Comparison of ENCODE assay signal across 18 cellular contexts in genomic region chr2:165720526-165720925, GRCh38.
DNase-seq lines count a peak whose midpoint lies in the region; ATAC-seq, FAIRE-seq and TF ChIP-seq lines count a peak whose summit lies in the region.
"Had no signal": no experiment of that assay in that cellular context is flagged by ENCODE, and none has a peak within 500 bp of the region (broad histone marks: within the 10 kb centered on the region; RNA-seq: fewer than 3 reads in every experiment).

No MANE protein-coding gene starts in this region.

- POLR2A ChIA-PET in AG04450 (lab: Yijun Ruan, JAX), result no interaction called here
- POLR2A ChIA-PET in HEK293 (lab: Yijun Ruan, JAX), result no interaction called here

- H3K79me2 ChIP-seq in keratinocyte (ENCODE audit: control insufficient read depth, insufficient read depth, low read length), result no peaks in the 10 kb centered on the region

- H3K27ac ChIP-seq in AG04450 (ENCODE audit: low read depth, low read length) (no peak overlapping the region), HEK293 (ENCODE audit: extremely low read depth, low read depth, low read length) (no peak overlapping the region), keratinocyte (ENCODE audit: control insufficient read depth, insufficient read depth, low read length) (no peak overlapping the region), pancreas (no peak overlapping the region), heart right ventricle (no peak overlapping the region)
- H3K27ac ChIP-seq: right atrium auricular region, thoracic aorta had no signal

- H2AFZ ChIP-seq in keratinocyte (ENCODE audit: control insufficient read depth, low read length), result peak overlapping the region; percentile 0

- H3K36me3 ChIP-seq in HEK293 (ENCODE audit: control insufficient read depth in 2 of 2, insufficient read depth in 1 of 2, low read length in 2 of 2) (no peaks in the 10 kb centered on the region), keratinocyte (ENCODE audit: control insufficient read depth in 2 of 2, extremely low read depth in 1 of 2, insufficient read depth in 2 of 2, low read length in 2 of 2) (no peaks in the 10 kb centered on the region), pancreas (no peaks in the 10 kb centered on the region), heart right ventricle (no peaks in the 10 kb centered on the region)
- H3K36me3 ChIP-seq: right atrium auricular region, thoracic aorta had no signal

- TF ChIP-seq CTCF in AG04450 (IDR thresholded peaks at IDR 0.05; ENCODE audit: low read depth, low read length) (no peak), HEK293 (tag by site-specific recombination; IDR thresholded peaks at IDR 0.05) (no peak), astrocyte of the cerebellum (IDR thresholded peaks at IDR 0.05; ENCODE audit: low read depth, low read length, missing control alignments) (no peak), keratinocyte (optimal IDR thresholded peaks at IDR 0.05 in 1 of 3, IDR thresholded peaks at IDR 0.05 in 1 of 3, conservative IDR thresholded peaks at IDR 0.05 in 1 of 3; ENCODE audit: extremely low read depth in 1 of 3, insufficient read depth in 2 of 3, low read length in 3 of 3) (no peak), pancreas (IDR thresholded peaks at IDR 0.05) (no peak), heart right ventricle (IDR thresholded peaks at IDR 0.05) (no peak)

- in situ Hi-C loops in astrocyte of the cerebellum (cut with HindIII; ENCODE audit: low sequenced_read_pairs), result no loop called here

- CTCF ChIA-PET in AG04450 (lab: Charles Lee), result no interaction called here
- CTCF ChIA-PET in HEK293 (lab: Yijun Ruan, JAX), result no interaction called here

- FAIRE-seq in keratinocyte (lab: Jason Lieb, UNC), result no peak
- no peak for FAIRE-seq in pancreas (lab: Jason Lieb, UNC)

- H3K27me3 ChIP-seq in AG04450 (ENCODE audit: control insufficient read depth, insufficient read depth, low read length) (no peaks in the 10 kb centered on the region), keratinocyte (ENCODE audit: control insufficient read depth, extremely low read depth, insufficient read depth, low read length) (no peaks in the 10 kb centered on the region), pancreas (no peaks in the 10 kb centered on the region), heart right ventricle (peaks cover 0 to 6% (median 0%) of the 10 kb centered on the region in 7 donors)
- H3K27me3 ChIP-seq: right atrium auricular region had no signal

- H3K4me1 ChIP-seq in HEK293 (ENCODE audit: control insufficient read depth, insufficient read depth, low read length) (no peaks in the 10 kb centered on the region), keratinocyte (ENCODE audit: control insufficient read depth, extremely low read depth, insufficient read depth, low read length) (peaks cover 6% of the 10 kb centered on the region), pancreas (no peaks in the 10 kb centered on the region), heart right ventricle (no peaks in the 10 kb centered on the region)
- H3K4me1 ChIP-seq: right atrium auricular region had no signal

- dilution Hi-C loops in keratinocyte (cut with MboI; ENCODE audit: extremely low pct_ligation_motif_present, low sequenced_read_pairs), result no loop called here

- no peaks in the 10 kb centered on the region for H3K9me1 ChIP-seq in keratinocyte (ENCODE audit: control insufficient read depth, extremely low read depth, insufficient read depth, low read length)

- ATAC-seq in HG03460 (IDR thresholded peaks at IDR 0.05; ENCODE audit: unreplicated experiment) (no peak), pancreas (no peak), heart right ventricle (no peak), HG02623 (IDR thresholded peaks at IDR 0.05; ENCODE audit: unreplicated experiment) (no peak)
- ATAC-seq: activated T-cell treated with anti-CD3 and anti-CD28 coated beads, Interleukin-2, amount 50 U/mL, for 4 hours; GM23338; natural killer cell had no signal

- no peak overlapping the region for H3K9ac ChIP-seq in keratinocyte (ENCODE audit: control insufficient read depth, extremely low read depth, insufficient read depth, low read length)

- H3K4me2 ChIP-seq in keratinocyte (ENCODE audit: control insufficient read depth, extremely low read depth, insufficient read depth, low read depth, low read length), result no peak overlapping the region
- H3K4me2 ChIP-seq: GM23338 had no signal

- DNase-seq in AG04450 (ENCODE audit: low read depth, low spot score) (peak; percentile 23), astrocyte of the cerebellum (ENCODE audit: low read depth) (peak; percentile 99), keratinocyte (ENCODE audit: low read depth, low spot score) (no peak), pancreas (no peak), heart right ventricle (no peak)
- DNase-seq: activated CD4-positive, alpha-beta T cell treated with anti-CD3 and anti-CD28 coated beads, Interleukin-2, amount 10 ng/mL, durations not matched to agents 7 days and 5 days; activated T-cell treated with anti-CD3 and anti-CD28 coated beads, Interleukin-2, amount 50 U/mL, for 4 hours; AML-193; natural killer cell; SHP77 treated with DMSO at 0.1 percent for 48 hours; stimulated activated CD4-positive, alpha-beta T cell treated with anti-CD3 and anti-CD28 coated beads, Interleukin-1b, Interleukin-23, amount 100 ng/mL, for 48 hours; stimulated activated CD8-positive, alpha-beta memory T cell treated with anti-CD3 and anti-CD28 coated beads, Interleukin-4, amount 100 ng/mL, for 48 hours had no signal

- H3K4me3 ChIP-seq in AG04450 (ENCODE audit: low read depth, low read length) (no peak overlapping the region), HEK293 (ENCODE audit: low read depth, low read length) (no peak overlapping the region), astrocyte of the cerebellum (ENCODE audit: low read depth, low read length) (no peak overlapping the region), keratinocyte (ENCODE audit: control insufficient read depth in 2 of 3, extremely low read depth in 1 of 3, insufficient read depth in 2 of 3, low read depth in 1 of 3, low read length in 3 of 3) (no peak overlapping the region), pancreas (no peak overlapping the region), heart right ventricle (no peak overlapping the region)
- H3K4me3 ChIP-seq: GM23338, right atrium auricular region, thoracic aorta had no signal

- no peaks in the 10 kb centered on the region for H4K20me1 ChIP-seq in keratinocyte (ENCODE audit: control insufficient read depth, extremely low read depth, insufficient read depth, low read length)

- H3K9me3 ChIP-seq in AG04450 (ENCODE audit: control insufficient read depth, insufficient read depth, low read length) (no peaks in the 10 kb centered on the region), HEK293 (ENCODE audit: control insufficient read depth, insufficient read depth, low read depth, low read length) (no peaks in the 10 kb centered on the region), keratinocyte (ENCODE audit: control insufficient read depth, low read depth, low read length) (no peaks in the 10 kb centered on the region), pancreas (no peaks in the 10 kb centered on the region), heart right ventricle (no peaks in the 10 kb centered on the region)
- H3K9me3 ChIP-seq: right atrium auricular region, thoracic aorta had no signal

- intact Hi-C loops in pancreas (cut with DNase I), result no loop called here
- intact Hi-C loops in heart right ventricle (cut with DNase I), result no loop called here

TF ChIP-seq in HEK293, 187 proteins besides CTCF, POLR2A, EP300 and RAD21:
- no peak for TF ChIP-seq HIC1 (tag by site-specific recombination; IDR thresholded peaks at IDR 0.05)
- TF ChIP-seq FEZF1 (tag by site-specific recombination; IDR thresholded peaks at IDR 0.05), result peak; percentile 37
TF ChIP-seq in HEK293: peak in this region for 1.

Comparison
In these comparisons a context has a peak if more than half of its experiments do, and no peak if none do; other contexts are left out.
1. DNase-seq: peak in AG04450 (single experiment) and astrocyte of the cerebellum (single experiment); none in keratinocyte (single experiment), pancreas (0 of 6) and heart right ventricle (0 of 2).